Comparison of ENCODE assay signal across 19 cellular contexts in the genomic region with DNA sequence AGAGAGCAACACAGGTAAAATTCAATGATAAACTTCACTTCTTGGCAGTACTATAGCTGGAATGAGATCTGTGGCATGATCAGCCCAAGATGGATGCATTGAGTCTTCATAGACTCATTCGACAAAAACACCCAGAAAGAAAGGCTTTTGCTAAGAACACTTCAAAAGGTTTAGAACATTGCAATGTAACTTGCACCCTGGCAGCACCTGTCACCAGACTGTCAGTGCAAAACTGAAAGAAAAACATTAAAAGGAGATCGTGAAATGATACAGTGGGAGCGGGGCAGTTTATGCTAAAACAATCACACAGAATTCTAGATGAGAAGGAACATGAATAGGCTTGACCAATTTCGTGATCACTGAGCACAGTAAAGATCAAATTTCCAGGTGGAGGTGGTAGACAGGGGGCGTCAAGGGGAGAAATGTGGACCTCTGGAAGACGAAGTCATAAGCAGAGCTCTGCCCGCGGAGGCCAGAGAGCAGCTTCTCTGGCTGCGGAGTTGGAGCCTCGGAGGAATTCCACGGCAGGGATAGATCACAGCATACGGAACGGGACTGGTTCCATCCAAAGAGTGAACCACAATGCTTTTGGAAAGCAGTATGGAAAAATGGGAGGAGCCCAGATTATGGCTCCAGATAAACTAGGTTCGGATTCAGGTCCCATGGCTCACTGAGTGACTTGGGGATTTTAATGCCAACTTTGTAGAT. TPM values are rescaled to one million over a fixed set of nuclear protein-coding genes. Genes with fewer than 3 reads are reported as not detected.
"Had no signal": no experiment of that assay in that cellular context is flagged by ENCODE, and none has a peak within 500 bp of the region (broad histone marks: within the 10 kb centered on the region; RNA-seq: fewer than 3 reads in every experiment).

No MANE protein-coding gene starts in this region.

- H3K27me3 ChIP-seq: body of pancreas, sigmoid colon, upper lobe of right lung had no signal

- H3K27ac ChIP-seq: body of pancreas, upper lobe of right lung, VCaP had no signal

- H3K27ac Mint-ChIP-seq: activated CD4-positive, alpha-beta T cell treated with anti-CD3 and anti-CD28 coated beads for 36 hours; dendritic cell treated with granulocyte-macrophage colony-stimulating factor and Interleukin-4, amounts not matched to agents 40 ng/mL and 50 ng/mL, for 4 days; effector memory CD8-positive, alpha-beta T cell; nephron progenitor cell had no signal

- H3K4me3 ChIP-seq: body of pancreas, sigmoid colon, upper lobe of right lung had no signal

- H3K4me3 Mint-ChIP-seq: activated CD4-positive, alpha-beta T cell treated with anti-CD3 and anti-CD28 coated beads for 36 hours; activated T-cell treated with anti-CD3 and anti-CD28 coated beads, Interleukin-2, amount 50 U/mL, for 4 hours; dendritic cell treated with granulocyte-macrophage colony-stimulating factor and Interleukin-4, amounts not matched to agents 40 ng/mL and 50 ng/mL, for 4 days; nephron progenitor cell had no signal

- ATAC-seq: activated CD4-positive, alpha-beta T cell treated with anti-CD3 and anti-CD28 coated beads for 36 hours; activated T-cell treated with anti-CD3 and anti-CD28 coated beads, Interleukin-2, amount 50 U/mL, for 4 hours; body of pancreas; effector memory CD8-positive, alpha-beta T cell; left lobe of liver; upper lobe of right lung had no signal

- H3K9me3 ChIP-seq: body of pancreas, upper lobe of right lung had no signal

- H3K27me3 Mint-ChIP-seq: activated CD4-positive, alpha-beta T cell treated with anti-CD3 and anti-CD28 coated beads for 36 hours; dendritic cell treated with granulocyte-macrophage colony-stimulating factor and Interleukin-4, amounts not matched to agents 40 ng/mL and 50 ng/mL, for 4 days had no signal

- H3K4me1 Mint-ChIP-seq: nephron progenitor cell had no signal

- H3K36me3 ChIP-seq: upper lobe of right lung had no signal

- DNase-seq: activated CD4-positive, alpha-beta T cell treated with anti-CD3 and anti-CD28 coated beads for 36 hours; activated naive CD4-positive, alpha-beta T cell treated with Interleukin-2 at 50 U/mL for 16 hours; activated T-cell treated with anti-CD3 and anti-CD28 coated beads, Interleukin-2, amount 50 U/mL, for 4 hours; body of pancreas; cerebellar nuclear complex; effector memory CD8-positive, alpha-beta T cell; nephron progenitor cell; SIG-M5; sigmoid colon; stimulated activated CD4-positive, alpha-beta T cell treated with anti-CD3 and anti-CD28 coated beads, Interleukin-12 subunit alpha, Interleukin-12 subunit beta, amount 100 ng/mL, for 4 hours; stimulated activated naive CD4-positive, alpha-beta T cell; T1000; upper lobe of right lung had no signal

RNA-seq across cellular contexts. Expression of gene VSIG10L2, which starts 11.9 kb away (rescaled TPM):
- total RNA-seq: activated CD4-positive, alpha-beta T cell treated with anti-CD3 and anti-CD28 coated beads for 36 hours; activated T-cell treated with anti-CD3 and anti-CD28 coated beads, Interleukin-2, amount 50 U/mL, for 4 hours; body of pancreas; epithelial cell of proximal tubule; glomerular endothelial cell; left lobe of liver; mucosa of gallbladder; upper lobe of right lung had no signal
- polyA plus RNA-seq: sigmoid colon had no signal

RNA-seq across cellular contexts. Expression of gene DDX25, which starts 53.5 kb away (rescaled TPM):
- total RNA-seq: activated CD4-positive, alpha-beta T cell treated with anti-CD3 and anti-CD28 coated beads for 36 hours; activated T-cell treated with anti-CD3 and anti-CD28 coated beads, Interleukin-2, amount 50 U/mL, for 4 hours; epithelial cell of proximal tubule; glomerular endothelial cell had no signal
